ENCODE assay signal across 11 cellular contexts in genomic region chr11:35609656-35610055, GRCh38.
"Had no signal": no experiment of that assay in that cellular context is flagged by ENCODE, and none has a peak within 500 bp of the region (broad histone marks: within the 10 kb centered on the region; RNA-seq: fewer than 3 reads in every experiment).

No MANE protein-coding gene starts in this region.

- FAIRE-seq: H1, H54 had no signal

- H2AFZ ChIP-seq: GM23248, GM23338 had no signal

- H3K4me1 ChIP-seq: HAP-1 had no signal

- H3K4me3 ChIP-seq: GM23248, GM23338, HAP-1 had no signal

- H3K9me3 ChIP-seq: HAP-1 had no signal

- H3K4me2 ChIP-seq: GM23338 had no signal

- ATAC-seq: HCT116 had no signal

- H3K27ac ChIP-seq: GM23248 had no signal

- H3K9ac ChIP-seq: GM23248 had no signal

- H3K36me3 ChIP-seq: HAP-1 had no signal

- DNase-seq: GM23248, GOT3, H7, H9, HCEC 1CT, HFFc6 had no signal
